8 cellular contexts compared by ENCODE assay signal in the genomic region with DNA sequence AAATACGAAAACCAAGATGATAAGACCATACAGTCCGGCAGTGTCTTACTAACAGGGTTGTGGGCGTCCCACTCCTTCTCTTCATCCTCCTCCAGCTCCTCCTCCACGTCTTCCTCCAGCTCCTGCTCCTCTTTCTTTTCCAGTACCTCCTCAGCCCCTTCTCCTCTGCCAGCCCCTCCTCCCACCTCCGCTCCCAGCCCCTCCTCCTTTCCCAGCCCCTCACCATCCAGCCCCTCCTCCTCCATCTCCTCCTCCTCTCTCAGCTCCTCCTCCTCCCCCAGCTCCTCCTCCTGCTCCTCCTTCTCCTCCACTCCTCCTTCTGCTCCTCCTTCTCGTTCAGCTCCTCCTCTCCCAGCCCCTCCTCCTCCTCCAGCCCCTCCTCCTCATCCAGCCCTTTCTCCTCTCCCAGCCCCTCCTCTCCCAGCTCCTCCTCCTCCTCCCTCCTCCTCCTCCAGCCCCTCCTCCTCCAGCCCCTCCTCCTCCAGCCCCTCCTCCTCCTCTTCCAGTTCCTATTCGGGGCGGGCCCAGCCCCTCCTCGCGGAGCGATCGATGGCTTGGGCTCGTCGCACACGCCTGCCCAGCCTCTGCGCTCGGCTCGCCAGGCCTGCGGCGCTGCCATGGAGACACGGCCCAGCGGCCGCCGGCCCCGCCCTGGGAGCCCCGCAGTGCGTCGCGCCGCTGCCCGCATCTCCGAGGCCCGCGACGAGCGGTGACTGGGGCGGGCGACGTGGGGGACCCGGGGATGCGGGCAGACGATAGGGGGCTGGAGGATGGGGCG. TPM values are rescaled to one million over a fixed set of nuclear protein-coding genes. Genes with fewer than 3 reads are reported as not detected.
DNase-seq lines count a peak whose midpoint lies in the region; ATAC-seq and TF ChIP-seq lines count a peak whose summit lies in the region.

A gene with protein sequence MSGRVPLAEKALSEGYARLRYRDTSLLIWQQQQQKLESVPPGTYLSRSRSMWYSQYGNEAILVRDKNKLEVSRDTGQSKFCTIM (plus strand): TSS at position 654 of the 778 bp plus-strand sequence. CDS start 1,267 bp downstream, outside the sequence.

- TF ChIP-seq CTCF in SU-DHL-6 (IDR thresholded peaks at IDR 0.05; ENCODE audit: insufficient read depth, low read length, poor library complexity, severe bottlenecking), result no peak
- TF ChIP-seq CTCF in osteocyte (IDR thresholded peaks at IDR 0.05), result no peak

- peak within 1 kb of the TSS; percentile 81 for H3K4me3 Mint-ChIP-seq in activated naive CD8-positive, alpha-beta T cell treated with anti-CD3 and anti-CD28 coated beads for 36 hours
- H3K4me3 Mint-ChIP-seq in osteocyte (ENCODE audit: unreplicated experiment), result peak within 1 kb of the TSS; percentile 75

- no peaks in the 10 kb centered on the region for H3K27me3 Mint-ChIP-seq in activated naive CD8-positive, alpha-beta T cell treated with anti-CD3 and anti-CD28 coated beads for 36 hours
- H3K27me3 Mint-ChIP-seq in osteocyte (ENCODE audit: unreplicated experiment), result no peaks in the 10 kb centered on the region

- H3K9me3 ChIP-seq in SU-DHL-6 (ENCODE audit: insufficient read depth, low read length) (no peaks in the 10 kb centered on the region), thymus (ENCODE audit: control insufficient read depth) (no peaks in the 10 kb centered on the region)

- DNase-seq in GM04503 (ENCODE audit: low read depth), result peak; percentile 92
- peak; percentile 98 for DNase-seq in NCI-H1105 treated with DMSO at 0.1 percent for 48 hours (lab: John Stamatoyannopoulos, UW)
- DNase-seq in activated naive CD8-positive, alpha-beta T cell treated with anti-CD3 and anti-CD28 coated beads for 36 hours, result peak; percentile 93
- peak; percentile 86 to 99 (median 97) for DNase-seq in head of caudate nucleus
- peak; percentile 99 for DNase-seq in osteocyte (ENCODE audit: extremely low spot score, unreplicated experiment)

- peaks cover 4% of the 10 kb centered on the region for H3K4me1 ChIP-seq in thymus (ENCODE audit: control insufficient read depth, insufficient read depth, low read length)

- H3K9ac ChIP-seq in SU-DHL-6 (ENCODE audit: low read length), result peak within 1 kb of the TSS; percentile 54

- H3K36me3 Mint-ChIP-seq in activated naive CD8-positive, alpha-beta T cell treated with anti-CD3 and anti-CD28 coated beads for 36 hours, result no peaks in the 10 kb centered on the region
- peaks cover 7% of the 10 kb centered on the region for H3K36me3 Mint-ChIP-seq in osteocyte (ENCODE audit: unreplicated experiment)

- H3K27ac ChIP-seq in SU-DHL-6 (ENCODE audit: low read depth, low read length) (no peak within 1 kb of the TSS), thymus (ENCODE audit: low read depth) (peak within 1 kb of the TSS; percentile 66)

- no peaks in the 10 kb centered on the region for H3K27me3 ChIP-seq in SU-DHL-6 (ENCODE audit: low read length)
- H3K27me3 ChIP-seq in thymus (ENCODE audit: control insufficient read depth, insufficient read depth), result no peaks in the 10 kb centered on the region

- peaks cover 4% of the 10 kb centered on the region for H3K4me1 Mint-ChIP-seq in activated naive CD8-positive, alpha-beta T cell treated with anti-CD3 and anti-CD28 coated beads for 36 hours
- H3K4me1 Mint-ChIP-seq in osteocyte (ENCODE audit: unreplicated experiment), result peaks cover 10% of the 10 kb centered on the region

- H2AFZ ChIP-seq in SU-DHL-6 (ENCODE audit: low read depth, low read length, severe bottlenecking), result peak within 1 kb of the TSS; percentile 96

- intact Hi-C loops in head of caudate nucleus (cut with DNase I), result loop anchor here (5.0 kb wide), 1 partner anchor 42 kb away; the partner anchor contains the start of gene BRD3

- H4K20me1 ChIP-seq in SU-DHL-6 (ENCODE audit: low read depth, low read length), result no peaks in the 10 kb centered on the region

- no peaks in the 10 kb centered on the region for H3K9me3 Mint-ChIP-seq in activated naive CD8-positive, alpha-beta T cell treated with anti-CD3 and anti-CD28 coated beads for 36 hours
- no peaks in the 10 kb centered on the region for H3K9me3 Mint-ChIP-seq in osteocyte (ENCODE audit: unreplicated experiment)

- no peaks in the 10 kb centered on the region for H3K79me2 ChIP-seq in SU-DHL-6 (ENCODE audit: insufficient read depth, low read length)

- peak within 1 kb of the TSS; percentile 71 for H3K4me2 ChIP-seq in SU-DHL-6 (ENCODE audit: low read depth, low read length, poor library complexity, severe bottlenecking)

- peak within 1 kb of the TSS; percentile 66 for H3K4me3 ChIP-seq in SU-DHL-6 (ENCODE audit: insufficient read depth, low read length, poor library complexity, severe bottlenecking)
- peak within 1 kb of the TSS; percentile 87 for H3K4me3 ChIP-seq in thymus (ENCODE audit: low read length)

- H3K36me3 ChIP-seq in SU-DHL-6 (ENCODE audit: low read length) (no peaks in the 10 kb centered on the region), thymus (ENCODE audit: control insufficient read depth, insufficient read depth) (no peaks in the 10 kb centered on the region)

- 2% methylated on average over 43 of the region's 43 CpGs for WGBS in thymus

- peaks cover 6% of the 10 kb centered on the region; the same call in 1 of the 2 replicates for H3F3A ChIP-seq in SU-DHL-6 (ENCODE audit: insufficient read depth)

- ATAC-seq in HG02623 (IDR thresholded peaks at IDR 0.05; ENCODE audit: unreplicated experiment), result peak; percentile 79

- H3K9me2 ChIP-seq in SU-DHL-6 (replicated peaks; ENCODE audit: insufficient read depth, low read length), result no peaks in the 10 kb centered on the region

- H3K27ac Mint-ChIP-seq in activated naive CD8-positive, alpha-beta T cell treated with anti-CD3 and anti-CD28 coated beads for 36 hours, result peak within 1 kb of the TSS; percentile 57
- H3K27ac Mint-ChIP-seq in osteocyte (ENCODE audit: unreplicated experiment), result peak within 1 kb of the TSS; percentile 29

RNA-seq across cellular contexts. Expression of the gene that starts here (rescaled TPM):
- total RNA-seq in activated naive CD8-positive, alpha-beta T cell treated with anti-CD3 and anti-CD28 coated beads for 36 hours, result 10 to 100 TPM; 12.6 to 12.7 TPM
- 19.9 and 22.0 TPM in 2 replicates for total RNA-seq in osteocyte
- 12.4 TPM for polyA plus RNA-seq in thymus
